In the genomic region with DNA sequence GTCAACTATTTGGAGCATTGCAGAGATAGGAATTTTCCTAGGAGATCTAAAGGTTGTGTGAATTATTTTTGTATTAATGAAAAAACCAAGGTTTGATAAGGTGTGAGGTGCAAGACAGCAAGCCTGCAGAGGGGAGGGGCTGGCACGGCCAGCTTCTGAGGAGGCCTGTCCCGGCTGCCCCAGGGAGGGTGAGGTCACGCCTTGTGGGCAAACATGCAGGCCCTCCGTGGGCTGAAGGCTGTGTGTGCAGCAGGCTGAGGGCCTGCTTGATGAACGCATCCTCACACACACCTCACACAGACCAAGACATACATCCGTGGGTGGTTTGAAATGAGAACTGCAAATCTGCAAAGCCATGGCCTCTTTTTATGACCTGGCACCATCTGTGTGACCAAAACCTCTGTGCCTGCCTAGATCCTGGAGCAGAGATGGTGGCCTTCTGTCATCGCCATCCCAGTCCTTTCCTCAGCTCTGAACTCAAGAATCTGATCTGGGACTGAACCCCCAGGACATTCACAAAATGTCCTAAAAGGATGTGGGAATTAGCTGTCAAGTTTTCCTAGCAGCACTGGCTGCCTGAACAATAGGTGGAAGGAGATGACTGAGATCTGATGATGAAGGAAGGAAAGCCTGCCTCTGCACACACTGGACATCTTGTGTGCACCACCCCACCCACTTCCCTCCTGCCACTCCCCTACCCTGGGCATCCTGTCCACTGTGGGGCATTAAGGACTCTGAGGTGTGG, we compare ENCODE assay signal across 15 cellular contexts.
A peak's percentile ranks its signal among the peaks of the same experiment; 100 is the strongest.
DNase-seq lines count a peak whose midpoint lies in the region; ATAC-seq lines count a peak whose summit lies in the region.
"Had no signal": no experiment of that assay in that cellular context is flagged by ENCODE, and none has a peak within 500 bp of the region (broad histone marks: within the 10 kb centered on the region; RNA-seq: fewer than 3 reads in every experiment).

No MANE protein-coding gene starts in this region.

- H3K4me1 ChIP-seq in right cardiac atrium (ENCODE audit: control insufficient read depth, insufficient read depth, low read length): peaks cover 2% of the 10 kb centered on the region
- H3K4me1 ChIP-seq: A549 had no signal

- peaks cover 61% of the 10 kb centered on the region for H3K4me1 Mint-ChIP-seq in activated CD4-positive, alpha-beta T cell treated with anti-CD3 and anti-CD28 coated beads, Interleukin-2, amount 10 ng/mL, durations not matched to agents 24 days and 14 days
- peaks cover 47% of the 10 kb centered on the region for H3K4me1 Mint-ChIP-seq in activated naive CD8-positive, alpha-beta T cell treated with anti-CD3 and anti-CD28 coated beads, Interleukin-2, amount 50 U/mL, for 24 hours
- peaks cover 58% of the 10 kb centered on the region for H3K4me1 Mint-ChIP-seq in stimulated activated naive CD8-positive, alpha-beta T cell treated with anti-CD3 and anti-CD28 coated beads, Interleukin-15, Interleukin-2, amounts not matched to agents 100 ng/mL and 50 ng/mL, for 24 hours (ENCODE audit: low read depth)

- intact Hi-C loops in activated CD4-positive, alpha-beta T cell treated with anti-CD3 and anti-CD28 coated beads, Interleukin-2, amount 10 ng/mL, durations not matched to agents 24 days and 14 days (cut with micrococcal nuclease): loop anchor here (10.0 kb wide), 1 partner anchor 341 kb away; no protein-coding TSS in a partner anchor
- intact Hi-C loops in right cardiac atrium (cut with DNase I): no loop called here

- H3K4me3 ChIP-seq in right cardiac atrium (ENCODE audit: low read length): no peak overlapping the region
- H3K4me3 ChIP-seq: A549, tibial artery had no signal

- no peaks in the 10 kb centered on the region for H3K9me3 ChIP-seq in right cardiac atrium (ENCODE audit: control insufficient read depth, low read length)
- H3K9me3 ChIP-seq: A549, tibial artery had no signal

- H3K27me3 ChIP-seq in right cardiac atrium (ENCODE audit: control insufficient read depth, insufficient read depth): no peaks in the 10 kb centered on the region
- H3K27me3 ChIP-seq: tibial artery had no signal

- no peaks in the 10 kb centered on the region for H3K36me3 Mint-ChIP-seq in activated CD4-positive, alpha-beta T cell treated with anti-CD3 and anti-CD28 coated beads, Interleukin-2, amount 10 ng/mL, durations not matched to agents 24 days and 14 days (ENCODE audit: low read depth)
- H3K36me3 Mint-ChIP-seq in activated naive CD8-positive, alpha-beta T cell treated with anti-CD3 and anti-CD28 coated beads, Interleukin-2, amount 50 U/mL, for 24 hours (ENCODE audit: low read depth): no peaks in the 10 kb centered on the region
- H3K36me3 Mint-ChIP-seq in stimulated activated naive CD8-positive, alpha-beta T cell treated with anti-CD3 and anti-CD28 coated beads, Interleukin-15, Interleukin-2, amounts not matched to agents 100 ng/mL and 50 ng/mL, for 24 hours (ENCODE audit: low read depth): no peaks in the 10 kb centered on the region

- DNase-seq in activated CD4-positive, alpha-beta T cell treated with anti-CD3 and anti-CD28 coated beads, Interleukin-2, amount 10 ng/mL, durations not matched to agents 24 days and 14 days: peak; percentile 61
- DNase-seq in activated CD4-positive, alpha-beta T cell treated with anti-CD3 and anti-CD28 coated beads, Interleukin-2, amount 50 U/mL, for 4 hours: no peak
- DNase-seq in activated naive CD8-positive, alpha-beta T cell treated with anti-CD3 and anti-CD28 coated beads, Interleukin-2, amount 50 U/mL, for 24 hours: no peak
- DNase-seq in right cardiac atrium (peak in 2 of 3 donors; percentile 57 to 62), NCI-H345 treated with DMSO at 0.1 percent for 48 hours (lab: John Stamatoyannopoulos, UW; ENCODE audit: unreplicated experiment) (no peak), cerebellar cortex (ENCODE audit: low spot score) (no peak)
- DNase-seq: anterior cingulate cortex, endodermal cell, midbrain, NCI-H1694 treated with DMSO at 0.1 percent for 48 hours, SW 1271, tibial artery had no signal

- peak overlapping the region; percentile 59 for H3K27ac Mint-ChIP-seq in activated CD4-positive, alpha-beta T cell treated with anti-CD3 and anti-CD28 coated beads, Interleukin-2, amount 10 ng/mL, durations not matched to agents 24 days and 14 days
- no peak overlapping the region for H3K27ac Mint-ChIP-seq in activated naive CD8-positive, alpha-beta T cell treated with anti-CD3 and anti-CD28 coated beads, Interleukin-2, amount 50 U/mL, for 24 hours
- H3K27ac Mint-ChIP-seq in stimulated activated naive CD8-positive, alpha-beta T cell treated with anti-CD3 and anti-CD28 coated beads, Interleukin-15, Interleukin-2, amounts not matched to agents 100 ng/mL and 50 ng/mL, for 24 hours: peak overlapping the region; percentile 32
- H3K27ac Mint-ChIP-seq: endodermal cell had no signal

- peak overlapping the region; percentile 32 for H3K27ac ChIP-seq in right cardiac atrium (ENCODE audit: low read length)
- H3K27ac ChIP-seq: A549, tibial artery had no signal

- no peaks in the 10 kb centered on the region for H3K27me3 Mint-ChIP-seq in activated CD4-positive, alpha-beta T cell treated with anti-CD3 and anti-CD28 coated beads, Interleukin-2, amount 10 ng/mL, durations not matched to agents 24 days and 14 days
- H3K27me3 Mint-ChIP-seq in activated naive CD8-positive, alpha-beta T cell treated with anti-CD3 and anti-CD28 coated beads, Interleukin-2, amount 50 U/mL, for 24 hours: no peaks in the 10 kb centered on the region
- H3K27me3 Mint-ChIP-seq in stimulated activated naive CD8-positive, alpha-beta T cell treated with anti-CD3 and anti-CD28 coated beads, Interleukin-15, Interleukin-2, amounts not matched to agents 100 ng/mL and 50 ng/mL, for 24 hours: no peaks in the 10 kb centered on the region

- H3K9me3 Mint-ChIP-seq in activated CD4-positive, alpha-beta T cell treated with anti-CD3 and anti-CD28 coated beads, Interleukin-2, amount 10 ng/mL, durations not matched to agents 24 days and 14 days: no peaks in the 10 kb centered on the region
- no peaks in the 10 kb centered on the region for H3K9me3 Mint-ChIP-seq in activated naive CD8-positive, alpha-beta T cell treated with anti-CD3 and anti-CD28 coated beads, Interleukin-2, amount 50 U/mL, for 24 hours
- H3K9me3 Mint-ChIP-seq in stimulated activated naive CD8-positive, alpha-beta T cell treated with anti-CD3 and anti-CD28 coated beads, Interleukin-15, Interleukin-2, amounts not matched to agents 100 ng/mL and 50 ng/mL, for 24 hours: no peaks in the 10 kb centered on the region
- H3K9me3 Mint-ChIP-seq: endodermal cell had no signal

- peak; percentile 42 for ATAC-seq in activated naive CD8-positive, alpha-beta T cell treated with anti-CD3 and anti-CD28 coated beads, Interleukin-2, amount 50 U/mL, for 24 hours
- peak; percentile 90 to 97 for ATAC-seq in right cardiac atrium
- no peak for ATAC-seq in GM21423 (IDR thresholded peaks at IDR 0.05; ENCODE audit: unreplicated experiment)
- ATAC-seq: A549 had no signal

- no peak overlapping the region for H3K4me3 Mint-ChIP-seq in activated CD4-positive, alpha-beta T cell treated with anti-CD3 and anti-CD28 coated beads, Interleukin-2, amount 10 ng/mL, durations not matched to agents 24 days and 14 days
- no peak overlapping the region for H3K4me3 Mint-ChIP-seq in activated naive CD8-positive, alpha-beta T cell treated with anti-CD3 and anti-CD28 coated beads, Interleukin-2, amount 50 U/mL, for 24 hours
- H3K4me3 Mint-ChIP-seq in stimulated activated naive CD8-positive, alpha-beta T cell treated with anti-CD3 and anti-CD28 coated beads, Interleukin-15, Interleukin-2, amounts not matched to agents 100 ng/mL and 50 ng/mL, for 24 hours: no peak overlapping the region
- H3K4me3 Mint-ChIP-seq: endodermal cell had no signal

- WGBS in right cardiac atrium: 60% methylated on average over 7 of the region's 7 CpGs

Comparison
In these comparisons a context has a peak if more than half of its experiments do, and no peak if none do; other contexts are left out.
1. DNase-seq: peak in activated CD4-positive, alpha-beta T cell treated with anti-CD3 and anti-CD28 coated beads, Interleukin-2, amount 10 ng/mL, durations not matched to agents 24 days and 14 days (single experiment) and right cardiac atrium (2 of 3); none in activated CD4-positive, alpha-beta T cell treated with anti-CD3 and anti-CD28 coated beads, Interleukin-2, amount 50 U/mL, for 4 hours (0 of 2), activated naive CD8-positive, alpha-beta T cell treated with anti-CD3 and anti-CD28 coated beads, Interleukin-2, amount 50 U/mL, for 24 hours (single experiment), NCI-H345 treated with DMSO at 0.1 percent for 48 hours (single experiment) and cerebellar cortex (single experiment).